8 cellular contexts compared by ENCODE assay signal in the genomic region with DNA sequence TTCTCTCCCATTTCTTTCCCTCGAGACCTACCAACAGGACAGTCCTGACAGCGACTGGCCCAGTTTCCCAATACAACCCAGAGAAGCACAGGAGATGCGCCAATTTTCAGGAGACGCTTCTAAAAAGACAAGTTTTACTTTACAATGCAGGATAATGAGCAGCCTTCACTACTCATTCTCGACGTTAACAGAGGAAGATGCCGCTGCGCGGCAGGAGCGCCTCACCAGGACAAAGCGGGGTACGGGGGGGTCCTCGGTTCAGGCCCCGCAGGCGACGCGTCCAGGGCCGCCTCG. TPM values are rescaled to one million over a fixed set of nuclear protein-coding genes. Genes with fewer than 3 reads are reported as not detected.
DNase-seq lines count a peak whose midpoint lies in the region; ATAC-seq and TF ChIP-seq lines count a peak whose summit lies in the region.

No MANE protein-coding gene starts in this region.

- H3K4me1 ChIP-seq in A673 (ENCODE audit: insufficient read depth, low read length, poor library complexity, severe bottlenecking) = no peaks in the 10 kb centered on the region
- no peaks in the 10 kb centered on the region for H3K4me1 ChIP-seq in psoas muscle

- ATAC-seq in GM18505 (IDR thresholded peaks at IDR 0.05; ENCODE audit: unreplicated experiment) (peak; percentile 9), HG03039 (IDR thresholded peaks at IDR 0.05; ENCODE audit: unreplicated experiment) (peak; percentile 15), psoas muscle (peak in 1 of 4 donors; percentile 8), HG02970 (IDR thresholded peaks at IDR 0.05; ENCODE audit: low FRiP score, unreplicated experiment) (no peak)

- no peak for TF ChIP-seq CTCF in A673 (conservative IDR thresholded peaks at IDR 0.05; ENCODE audit: low read depth, low read length)
- no peak for TF ChIP-seq CTCF in VCaP (conservative IDR thresholded peaks at IDR 0.05)
- no peak for TF ChIP-seq CTCF in psoas muscle (IDR thresholded peaks at IDR 0.05)

- DNase-seq in A673 (ENCODE audit: low spot score) (peak; percentile 14), globus pallidus (ENCODE audit: low spot score) (peak; percentile 18), psoas muscle (no peak)
- no peak for DNase-seq in effector CD8-positive, alpha-beta T cell (lab: John Stamatoyannopoulos, UW)

- intact Hi-C loops in A673 (cut with micrococcal nuclease; ENCODE audit: unreplicated experiment) = loop anchor here (2.0 kb wide), 1 partner anchor 85 kb away; no protein-coding TSS in a partner anchor
- intact Hi-C loops in psoas muscle (cut with DNase I) = loop anchor here in 1 of 2 donors (5.0 kb wide), 1 partner anchor 83 kb away; no protein-coding TSS in a partner anchor

- no TSS peak for BruUV-seq in A673 (replicated peaks; lab: Mats Ljungman, UMichigan)

- CTCF ChIA-PET in A673 (lab: Charles Lee) = no interaction called here

- no peaks in the 10 kb centered on the region for H3K9me3 ChIP-seq in A673 (ENCODE audit: low read depth, low read length, poor library complexity, severe bottlenecking)
- no peaks in the 10 kb centered on the region for H3K9me3 ChIP-seq in psoas muscle

- TF ChIP-seq POLR2A in GM18505 (IDR thresholded peaks at IDR 0.05; ENCODE audit: borderline replicate concordance, extremely low read depth, insufficient read depth, insufficient read length) = no peak

- H3K27me3 ChIP-seq in A673 (replicated peaks; ENCODE audit: insufficient read depth, low read depth, low read length, poor library complexity) (no peaks in the 10 kb centered on the region), psoas muscle (ENCODE audit: insufficient read depth in 3 of 3, low read length in 2 of 3) (peaks cover 0 to 8% (median 0%) of the 10 kb centered on the region in 3 donors)

- H3K4me3 ChIP-seq in A673 (ENCODE audit: low read depth, low read length, poor library complexity, severe bottlenecking) = peak overlapping the region; percentile 66
- peak overlapping the region; percentile 87 for H3K4me3 ChIP-seq in psoas muscle

- 0 to 22% (median 0%) methylated on average over 17 to 19 of the region's 19 CpGs for WGBS in psoas muscle, 3 donors

- no peaks in the 10 kb centered on the region for H3K36me3 ChIP-seq in A673 (ENCODE audit: insufficient read depth, low read length, poor library complexity, severe bottlenecking)
- H3K36me3 ChIP-seq in psoas muscle (ENCODE audit: insufficient read depth in 1 of 2, low read depth in 1 of 2) = no peaks in the 10 kb centered on the region

- POLR2A ChIA-PET in A673 (lab: Charles Lee; ENCODE audit: low non-redundant PET) = no interaction called here

- no peak overlapping the region for H3K27ac ChIP-seq in A673 (ENCODE audit: low read depth, low read length, poor library complexity, severe bottlenecking)
- H3K27ac ChIP-seq in VCaP = peak overlapping the region; percentile 84
- H3K27ac ChIP-seq in psoas muscle = peak overlapping the region; percentile 83

RNA-seq across cellular contexts. Expression of a gene that starts 0.7 kb away (rescaled TPM):
- total RNA-seq in A673 (2021) (7.7 and 9.8 TPM in 2 replicates), psoas muscle (1 to 10 TPM; 6.2 to 8.2 (median 7.0) TPM)
- polyA plus RNA-seq in psoas muscle = 1 to 10 TPM; 1.7 to 3.7 (median 2.7) TPM

Comparison
In these comparisons a context has a peak if more than half of its experiments do, and no peak if none do; other contexts are left out.
1. DNase-seq: peak in A673 (single experiment) and globus pallidus (single experiment); none in psoas muscle (0 of 2) and effector CD8-positive, alpha-beta T cell (single experiment).